In genomic region chr17:59872351-59872750, GRCh38 we compare ENCODE assay signal across 21 cellular contexts. TPM values are rescaled to one million over a fixed set of nuclear protein-coding genes. Genes with fewer than 3 reads are reported as not detected.
DNase-seq lines count a peak whose midpoint lies in the region; ATAC-seq and TF ChIP-seq lines count a peak whose summit lies in the region.
"Had no signal": no experiment of that assay in that cellular context is flagged by ENCODE, and none has a peak within 500 bp of the region (broad histone marks: within the 10 kb centered on the region; RNA-seq: fewer than 3 reads in every experiment).

No MANE protein-coding gene starts in this region.

- no peaks in the 10 kb centered on the region for H3K9me2 ChIP-seq in PC-3 (replicated peaks; ENCODE audit: low read length)

- peak overlapping the region; percentile 26 for H3K27ac Mint-ChIP-seq in progenitor cell of endocrine pancreas
- no peak overlapping the region for H3K27ac Mint-ChIP-seq in stimulated activated memory B cell treated with anti-CD40 and anti-IgM and Interleukin-4, amounts not matched to agents 10 μg/mL and 1 μg/mL and 100 μg/mL, for 72 hours
- H3K27ac Mint-ChIP-seq: H9, HFFc6, IgD-negative memory B cell had no signal

- no peaks in the 10 kb centered on the region for H3K27me3 ChIP-seq in PC-3 (ENCODE audit: low read length)
- H3K27me3 ChIP-seq: BE2C, Peyer's patch had no signal

- no peak overlapping the region for H3K4me2 ChIP-seq in PC-3 (ENCODE audit: low read length)
- H3K4me2 ChIP-seq: KMS-11 had no signal

- H3K9me3 Mint-ChIP-seq in progenitor cell of endocrine pancreas (ENCODE audit: low read depth) = no peaks in the 10 kb centered on the region
- no peaks in the 10 kb centered on the region for H3K9me3 Mint-ChIP-seq in stimulated activated memory B cell treated with anti-CD40 and anti-IgM and Interleukin-4, amounts not matched to agents 10 μg/mL and 1 μg/mL and 100 μg/mL, for 72 hours
- H3K9me3 Mint-ChIP-seq: H9, HFFc6, IgD-negative memory B cell had no signal

- ATAC-seq in PC-3 = peak; percentile 68
- no peak for ATAC-seq in stimulated activated memory B cell treated with anti-CD40 and anti-IgM and Interleukin-4, amounts not matched to agents 10 μg/mL and 1 μg/mL and 100 μg/mL, for 72 hours
- ATAC-seq in HG03571 (IDR thresholded peaks at IDR 0.05; ENCODE audit: unreplicated experiment) = no peak

- no peaks in the 10 kb centered on the region for H3K9me3 ChIP-seq in PC-3 (ENCODE audit: low read length)
- H3K9me3 ChIP-seq: BE2C, Peyer's patch had no signal

- no peak overlapping the region for H3K4me3 ChIP-seq in PC-3 (ENCODE audit: low read length)
- H3K4me3 ChIP-seq: GM23248, Peyer's patch had no signal

- H3F3A ChIP-seq in PC-3 (ENCODE audit: low read length, unreplicated experiment) = no peaks in the 10 kb centered on the region

- H3K36me3 ChIP-seq in PC-3 (ENCODE audit: low read depth, low read length) = peaks cover 33% of the 10 kb centered on the region

- no peak overlapping the region for H2AFZ ChIP-seq in PC-3 (ENCODE audit: low read length)
- H2AFZ ChIP-seq: GM23248 had no signal

- H3K27ac ChIP-seq in 22Rv1 (peak overlapping the region; percentile 74), C4-2B (peak overlapping the region; percentile 85), PC-3 (ENCODE audit: low read length) (no peak overlapping the region)
- H3K27ac ChIP-seq: GM23248, KMS-11, Peyer's patch had no signal

- POLR2A ChIA-PET in PC-3 (lab: Charles Lee; ENCODE audit: unreplicated experiment) = no interaction called here

- no peaks in the 10 kb centered on the region for H3K79me2 ChIP-seq in PC-3 (ENCODE audit: low read length)

- intact Hi-C loops in PC-3 (cut with micrococcal nuclease) = no loop called here

- H3K4me3 Mint-ChIP-seq in progenitor cell of endocrine pancreas (ENCODE audit: low read depth) = no peak overlapping the region
- no peak overlapping the region for H3K4me3 Mint-ChIP-seq in stimulated activated memory B cell treated with anti-CD40 and anti-IgM and Interleukin-4, amounts not matched to agents 10 μg/mL and 1 μg/mL and 100 μg/mL, for 72 hours
- H3K4me3 Mint-ChIP-seq: H9, HFFc6, IgD-negative memory B cell had no signal

- no peaks in the 10 kb centered on the region for H4K20me1 ChIP-seq in PC-3 (ENCODE audit: low read length)

- TF ChIP-seq CTCF in 22Rv1 (IDR thresholded peaks at IDR 0.05) = no peak
- TF ChIP-seq CTCF in C4-2B (conservative IDR thresholded peaks at IDR 0.05) = no peak
- TF ChIP-seq CTCF in PC-3 (conservative IDR thresholded peaks at IDR 0.05; ENCODE audit: low read depth, low read length) = no peak
- no peak for TF ChIP-seq CTCF in progenitor cell of endocrine pancreas (IDR thresholded peaks at IDR 0.05; ENCODE audit: unreplicated experiment)

- no TSS peak for BruUV-seq in PC-3 (replicated peaks; lab: Mats Ljungman, UMichigan)

- DNase-seq in PC-3 (no peak), progenitor cell of endocrine pancreas (ENCODE audit: low spot score, unreplicated experiment) (no peak), 8988T (no peak)
- DNase-seq: ACHN, BE2C, Calu3, GM23248, H9, HFFc6, MM.1S, NCI-H2029, NCI-H446 treated with DMSO at 0.1 percent for 48 hours, NCI-H69, SHP77 treated with DMSO at 0.1 percent for 48 hours had no signal

- H3K36me3 Mint-ChIP-seq in progenitor cell of endocrine pancreas (ENCODE audit: insufficient read depth) = peaks cover 11% of the 10 kb centered on the region
- H3K36me3 Mint-ChIP-seq in stimulated activated memory B cell treated with anti-CD40 and anti-IgM and Interleukin-4, amounts not matched to agents 10 μg/mL and 1 μg/mL and 100 μg/mL, for 72 hours = peaks cover 18% of the 10 kb centered on the region

- H3K9ac ChIP-seq in PC-3 (ENCODE audit: low read length) = no peak overlapping the region
- H3K9ac ChIP-seq: GM23248, KMS-11 had no signal

- no peaks in the 10 kb centered on the region for H3K27me3 Mint-ChIP-seq in progenitor cell of endocrine pancreas
- no peaks in the 10 kb centered on the region for H3K27me3 Mint-ChIP-seq in stimulated activated memory B cell treated with anti-CD40 and anti-IgM and Interleukin-4, amounts not matched to agents 10 μg/mL and 1 μg/mL and 100 μg/mL, for 72 hours
- H3K27me3 Mint-ChIP-seq: IgD-negative memory B cell had no signal

- CTCF ChIA-PET in PC-3 (lab: Charles Lee) = no interaction called here

- H3K4me1 Mint-ChIP-seq in progenitor cell of endocrine pancreas (ENCODE audit: low read depth) = no peaks in the 10 kb centered on the region
- H3K4me1 Mint-ChIP-seq in stimulated activated memory B cell treated with anti-CD40 and anti-IgM and Interleukin-4, amounts not matched to agents 10 μg/mL and 1 μg/mL and 100 μg/mL, for 72 hours = no peaks in the 10 kb centered on the region
- H3K4me1 Mint-ChIP-seq: H9, IgD-negative memory B cell had no signal

- H3K4me1 ChIP-seq in PC-3 (ENCODE audit: insufficient read depth, low read length) = peaks cover 4% of the 10 kb centered on the region; the same call in 1 of the 2 replicates
- H3K4me1 ChIP-seq: Peyer's patch had no signal

RNA-seq across cellular contexts. Expression of gene TUBD1, which starts 20.4 kb away (rescaled TPM):
- total RNA-seq in PC-3 (2014; rRNA removed) = 8.2 and 11.0 TPM in 2 replicates
- 31.7 and 31.8 TPM in 2 replicates for total RNA-seq in progenitor cell of endocrine pancreas

RNA-seq across cellular contexts. Expression of gene RPS6KB1, which starts 20.6 kb away (rescaled TPM):
- 43.4 and 51.5 TPM in 2 replicates for total RNA-seq in PC-3 (2014; rRNA removed)
- total RNA-seq in progenitor cell of endocrine pancreas = 48.9 and 53.8 TPM in 2 replicates
